Comparison of ENCODE assay signal across 8 cellular contexts in the genomic region with DNA sequence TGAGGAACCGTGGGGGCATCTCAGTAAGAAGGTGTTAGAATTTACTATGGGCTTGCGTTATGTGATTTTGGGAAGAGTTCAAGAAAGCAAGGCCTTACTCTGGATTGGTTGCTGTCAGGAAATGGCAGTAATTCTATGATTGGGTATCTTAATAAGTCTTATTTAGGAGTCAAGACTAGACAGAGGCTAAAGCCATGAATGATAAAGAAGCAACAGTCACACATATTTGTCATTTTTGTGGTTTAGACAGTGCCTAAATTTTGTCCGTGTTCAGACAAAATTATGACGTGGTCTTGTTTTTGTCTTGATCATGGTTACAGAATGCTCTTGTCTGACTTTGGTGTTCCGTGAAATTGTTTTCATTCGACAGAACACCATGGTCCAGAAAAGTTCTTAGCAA. TPM values are rescaled to one million over a fixed set of nuclear protein-coding genes. Genes with fewer than 3 reads are reported as not detected.
DNase-seq lines count a peak whose midpoint lies in the region; ATAC-seq and TF ChIP-seq lines count a peak whose summit lies in the region.

No MANE protein-coding gene starts in this region.

- peak overlapping the region; percentile 88 for H3K27ac ChIP-seq in CD8-positive, alpha-beta T cell (ENCODE audit: low read depth, low read length)
- H3K27ac ChIP-seq in PC-3 (ENCODE audit: low read length) (no peak overlapping the region), neuronal stem cell (replicated peaks; ENCODE audit: low read length) (no peak overlapping the region), tibial nerve (peak overlapping the region in 2 of 4 donors; percentile 92 to 96), thyroid gland (peak overlapping the region in 1 of 3 donors; percentile 89)

- H3K79me2 ChIP-seq in PC-3 (ENCODE audit: low read length) = no peaks in the 10 kb centered on the region

- H3K14ac ChIP-seq in neuronal stem cell (ENCODE audit: low read length) = no peak overlapping the region

- no peak overlapping the region for H4K91ac ChIP-seq in neuronal stem cell (ENCODE audit: low read depth, low read length, poor library complexity)

- H3K4me3 ChIP-seq in CD8-positive, alpha-beta T cell (ENCODE audit: low read depth, low read length) = peak overlapping the region; percentile 94
- no peak overlapping the region for H3K4me3 ChIP-seq in PC-3 (ENCODE audit: low read length)
- peak overlapping the region; percentile 63 for H3K4me3 ChIP-seq in endocrine pancreas (ENCODE audit: control insufficient read depth, insufficient read depth, low read length)
- peak overlapping the region in 1 of 2 donors; percentile 50 for H3K4me3 ChIP-seq in neuronal stem cell (ENCODE audit: low read length in 2 of 2)
- peak overlapping the region in 2 of 4 donors; percentile 75 to 85 for H3K4me3 ChIP-seq in tibial nerve
- H3K4me3 ChIP-seq in thyroid gland (replicated peaks in 1 of 3) = peak overlapping the region in 1 of 3 donors; percentile 60

- H4K20me1 ChIP-seq in PC-3 (ENCODE audit: low read length) = no peaks in the 10 kb centered on the region

- TF ChIP-seq POLR2A in tibial nerve (IDR thresholded peaks at IDR 0.05) = no peak
- TF ChIP-seq POLR2A in thyroid gland (IDR thresholded peaks at IDR 0.05) = no peak

- CTCF ChIA-PET in CD8-positive, alpha-beta T cell (lab: Charles Lee) = no interaction called here
- CTCF ChIA-PET in PC-3 (lab: Charles Lee) = no interaction called here

- no TSS peak for BruUV-seq in PC-3 (replicated peaks; lab: Mats Ljungman, UMichigan)

- no peak overlapping the region for H2BK12ac ChIP-seq in neuronal stem cell (ENCODE audit: low read length)

- H3K9ac ChIP-seq in PC-3 (ENCODE audit: low read length) (no peak overlapping the region), endocrine pancreas (ENCODE audit: control insufficient read depth, insufficient read depth, low read length) (no peak overlapping the region), neuronal stem cell (ENCODE audit: low read depth, low read length, poor library complexity) (no peak overlapping the region)

- no peak overlapping the region for H2AK5ac ChIP-seq in neuronal stem cell (ENCODE audit: low read depth, low read length)

- H3K9me3 Mint-ChIP-seq in CD8-positive, alpha-beta T cell = no peaks in the 10 kb centered on the region

- intact Hi-C loops in CD8-positive, alpha-beta T cell (cut with DNase I, micrococcal nuclease) = loop anchor here (1.0 to 10.0 kb wide), 8 partner anchors 60 to 1467 kb away; a partner anchor contains a TSS
- intact Hi-C loops in PC-3 (cut with micrococcal nuclease) = loop anchor here (5.0 kb wide), 2 partner anchors 33 to 42 kb away; no protein-coding TSS in a partner anchor
- intact Hi-C loops in thyroid gland (cut with DNase I) = no loop called here

- no peak for TF ChIP-seq EP300 in tibial nerve (IDR thresholded peaks at IDR 0.05)

- no CpG with 5 or more reads among the region's 6 CpGs for WGBS in neuronal stem cell (ENCODE audit: extremely low coverage in 2 of 2, insufficient read length in 2 of 2, insufficient replicate concordance in 1 of 2), 2 donors
- WGBS in tibial nerve, 2 donors = 66 to 71% methylated on average over 6 of the region's 6 CpGs
- WGBS in thyroid gland, 2 donors = 84 to 90% methylated on average over 6 of the region's 6 CpGs

- H4K8ac ChIP-seq in neuronal stem cell (ENCODE audit: low read depth, low read length) = no peak overlapping the region

- no peak overlapping the region for H3K4ac ChIP-seq in neuronal stem cell (ENCODE audit: low read length)

- H3F3A ChIP-seq in PC-3 (ENCODE audit: low read length, unreplicated experiment) = no peaks in the 10 kb centered on the region

- H3K4me3 Mint-ChIP-seq in CD8-positive, alpha-beta T cell = peak overlapping the region; percentile 93

- H3K4me1 Mint-ChIP-seq in CD8-positive, alpha-beta T cell (ENCODE audit: low read depth) = peaks cover 40% of the 10 kb centered on the region

- peaks cover 22% of the 10 kb centered on the region for H3K4me1 ChIP-seq in CD8-positive, alpha-beta T cell (ENCODE audit: insufficient read depth, low read length)
- H3K4me1 ChIP-seq in PC-3 (ENCODE audit: insufficient read depth, low read length) (peaks cover 32% of the 10 kb centered on the region), endocrine pancreas (ENCODE audit: control insufficient read depth, insufficient read depth, low read length) (no peaks in the 10 kb centered on the region), neuronal stem cell (ENCODE audit: control insufficient read depth in 2 of 2, insufficient read depth in 1 of 2, low read depth in 1 of 2, low read length in 2 of 2) (peaks cover 0 to 1% of the 10 kb centered on the region in 2 donors), tibial nerve (peaks cover 0 to 28% (median 5%) of the 10 kb centered on the region in 4 donors), thyroid gland (peaks cover 6 to 15% of the 10 kb centered on the region in 2 donors)

- H2AFZ ChIP-seq in PC-3 (ENCODE audit: low read length) (peak overlapping the region; percentile 78), neuronal stem cell (ENCODE audit: low read length) (peak overlapping the region; percentile 93)

- H2BK5ac ChIP-seq in neuronal stem cell (ENCODE audit: low read length) = no peak overlapping the region

- H3K18ac ChIP-seq in neuronal stem cell (ENCODE audit: low read length) = no peak overlapping the region

- no peak for TF ChIP-seq CTCF in CD8-positive, alpha-beta T cell (IDR thresholded peaks at IDR 0.05)
- TF ChIP-seq CTCF in PC-3 (conservative IDR thresholded peaks at IDR 0.05; ENCODE audit: low read depth, low read length) (no peak), tibial nerve (IDR thresholded peaks at IDR 0.05) (no peak), thyroid gland (IDR thresholded peaks at IDR 0.05) (no peak)

- H3K36me3 ChIP-seq in CD8-positive, alpha-beta T cell (ENCODE audit: insufficient read depth, low read length) = no peaks in the 10 kb centered on the region
- H3K36me3 ChIP-seq in PC-3 (ENCODE audit: low read depth, low read length) (no peaks in the 10 kb centered on the region), endocrine pancreas (ENCODE audit: control insufficient read depth, insufficient read depth, low read length) (no peaks in the 10 kb centered on the region), neuronal stem cell (replicated peaks in 1 of 2; ENCODE audit: control insufficient read depth in 2 of 2, insufficient read depth in 2 of 2, low read length in 2 of 2) (no peaks in the 10 kb centered on the region), tibial nerve (no peaks in the 10 kb centered on the region), thyroid gland (no peaks in the 10 kb centered on the region)

- no peaks in the 10 kb centered on the region for H3K9me2 ChIP-seq in PC-3 (replicated peaks; ENCODE audit: low read length)

- H3K79me1 ChIP-seq in neuronal stem cell (ENCODE audit: low read depth, low read length) = no peaks in the 10 kb centered on the region

- no peaks in the 10 kb centered on the region for H3K27me3 ChIP-seq in CD8-positive, alpha-beta T cell (ENCODE audit: insufficient read depth, low read length)
- H3K27me3 ChIP-seq in PC-3 (ENCODE audit: low read length) (no peaks in the 10 kb centered on the region), endocrine pancreas (ENCODE audit: control insufficient read depth, insufficient read depth, low read length) (no peaks in the 10 kb centered on the region), neuronal stem cell (ENCODE audit: control insufficient read depth in 3 of 3, insufficient read depth in 3 of 3, low read depth in 1 of 3, low read length in 3 of 3) (peaks cover 0 to 37% (median 19%) of the 10 kb centered on the region in 3 experiments), tibial nerve (no peaks in the 10 kb centered on the region), thyroid gland (no peaks in the 10 kb centered on the region)

- peaks cover 17% of the 10 kb centered on the region for H3K36me3 Mint-ChIP-seq in CD8-positive, alpha-beta T cell

- H3K9me3 ChIP-seq in CD8-positive, alpha-beta T cell (ENCODE audit: low read length) = no peaks in the 10 kb centered on the region
- H3K9me3 ChIP-seq in PC-3 (ENCODE audit: low read length) (no peaks in the 10 kb centered on the region), endocrine pancreas (ENCODE audit: control insufficient read depth, low read length) (no peaks in the 10 kb centered on the region), neuronal stem cell (replicated peaks in 1 of 2; ENCODE audit: control insufficient read depth in 2 of 2, insufficient read depth in 1 of 2, low read depth in 1 of 2, low read length in 2 of 2) (no peaks in the 10 kb centered on the region), tibial nerve (no peaks in the 10 kb centered on the region), thyroid gland (no peaks in the 10 kb centered on the region)

- H3K27ac Mint-ChIP-seq in CD8-positive, alpha-beta T cell = peak overlapping the region; percentile 97

- POLR2A ChIA-PET in CD8-positive, alpha-beta T cell (lab: Charles Lee) = interaction anchor here (1.2 to 2.9 kb wide), 2 partner anchors 59 to 61 kb away, joined by 3 to 18 read pairs; a partner anchor contains a TSS
- POLR2A ChIA-PET in PC-3 (lab: Charles Lee; ENCODE audit: unreplicated experiment) = no interaction called here

- no peak overlapping the region for H2BK120ac ChIP-seq in neuronal stem cell (ENCODE audit: low read depth, low read length)

- no peak for ATAC-seq in CD8-positive, alpha-beta T cell
- ATAC-seq in PC-3 (no peak), HG03196 (IDR thresholded peaks at IDR 0.05; ENCODE audit: unreplicated experiment) (no peak)

- H3K4me2 ChIP-seq in PC-3 (ENCODE audit: low read length) = peak overlapping the region; percentile 87; the same call in 1 of the 2 replicates
- no peak overlapping the region for H3K4me2 ChIP-seq in neuronal stem cell (ENCODE audit: insufficient read depth, low read length, poor library complexity, severe bottlenecking)

- no peak overlapping the region for H3K23ac ChIP-seq in neuronal stem cell (ENCODE audit: low read depth, low read length, poor library complexity)

- no peak for DNase-seq in CD8-positive, alpha-beta T cell
- DNase-seq in PC-3 (no peak), neuronal stem cell (ENCODE audit: low spot score) (no peak), tibial nerve (ENCODE audit: low spot score in 2 of 2) (no peak), thyroid gland (no peak), OCI-M2 (lab: John Stamatoyannopoulos, UW; ENCODE audit: unreplicated experiment) (no peak)

- H2BK15ac ChIP-seq in neuronal stem cell (ENCODE audit: low read length) = no peak overlapping the region

- no peaks in the 10 kb centered on the region for H3K27me3 Mint-ChIP-seq in CD8-positive, alpha-beta T cell (ENCODE audit: low read depth)

RNA-seq across cellular contexts. Expression of a gene that starts 0.9 kb away (rescaled TPM):
- 1 to 10 TPM; 5.9 TPM for total RNA-seq in CD8-positive, alpha-beta T cell
- total RNA-seq in PC-3 (2014; rRNA removed) (0.84 and 1.4 TPM in 2 replicates), tibial nerve (10 to 100 TPM in 2 of 4 donors, 1 to 10 TPM in 2; 6.5 to 12.0 (median 9.0) TPM), thyroid gland (10 to 100 TPM; 16.4 to 28.7 (median 26.8) TPM)
- polyA plus RNA-seq in neuronal stem cell (2013, experiment 1 of 2) = 0.20 TPM
- 0.28 TPM for polyA plus RNA-seq in neuronal stem cell (2013, experiment 2 of 2)
